ENCODE assay signal across 11 cellular contexts in genomic region chr9:120412425-120412951, GRCh38.
DNase-seq lines count a peak whose midpoint lies in the region; ATAC-seq and TF ChIP-seq lines count a peak whose summit lies in the region.
"Had no signal": no experiment of that assay in that cellular context is flagged by ENCODE, and none has a peak within 500 bp of the region (broad histone marks: within the 10 kb centered on the region; RNA-seq: fewer than 3 reads in every experiment).

No MANE protein-coding gene starts in this region.

- POLR2A ChIA-PET in activated CD4-positive, alpha-beta T cell treated with anti-CD3 and anti-CD28 coated beads, Interleukin-2, amount 10 ng/mL, durations not matched to agents 7 days and 5 days (lab: Charles Lee): no interaction called here

- ATAC-seq in stimulated activated effector memory CD8-positive, alpha-beta T cell treated with anti-CD3 and anti-CD28 coated beads, Interleukin-12 subunit alpha, Interleukin-12 subunit beta, amount 100 ng/mL, for 72 hours: no peak
- ATAC-seq in GM18498 (IDR thresholded peaks at IDR 0.05; ENCODE audit: unreplicated experiment) (no peak), HG03139 (IDR thresholded peaks at IDR 0.05; ENCODE audit: unreplicated experiment) (no peak)

- no peaks in the 10 kb centered on the region for H3K4me1 Mint-ChIP-seq in activated CD4-positive, alpha-beta T cell treated with anti-CD3 and anti-CD28 coated beads, Interleukin-2, amount 10 ng/mL, durations not matched to agents 7 days and 5 days
- H3K4me1 Mint-ChIP-seq in stimulated activated effector memory CD8-positive, alpha-beta T cell treated with anti-CD3 and anti-CD28 coated beads, Interleukin-12 subunit alpha, Interleukin-12 subunit beta, amount 100 ng/mL, for 72 hours: no peaks in the 10 kb centered on the region
- H3K4me1 Mint-ChIP-seq: B cell had no signal

- WGBS in iPS DF 6.9 (ENCODE audit: insufficient coverage, insufficient read length): no CpG with 5 or more reads among the region's 4 CpGs

- H3K4me3 Mint-ChIP-seq in activated CD4-positive, alpha-beta T cell treated with anti-CD3 and anti-CD28 coated beads, Interleukin-2, amount 10 ng/mL, durations not matched to agents 7 days and 5 days: no peak overlapping the region
- H3K4me3 Mint-ChIP-seq in stimulated activated effector memory CD8-positive, alpha-beta T cell treated with anti-CD3 and anti-CD28 coated beads, Interleukin-12 subunit alpha, Interleukin-12 subunit beta, amount 100 ng/mL, for 72 hours: no peak overlapping the region
- H3K4me3 Mint-ChIP-seq: B cell had no signal

- H3K27ac Mint-ChIP-seq in activated CD4-positive, alpha-beta T cell treated with anti-CD3 and anti-CD28 coated beads, Interleukin-2, amount 10 ng/mL, durations not matched to agents 7 days and 5 days: peak overlapping the region; percentile 12
- peak overlapping the region; percentile 24 for H3K27ac Mint-ChIP-seq in stimulated activated effector memory CD8-positive, alpha-beta T cell treated with anti-CD3 and anti-CD28 coated beads, Interleukin-12 subunit alpha, Interleukin-12 subunit beta, amount 100 ng/mL, for 72 hours
- H3K27ac Mint-ChIP-seq: B cell had no signal

- H3K36me3 Mint-ChIP-seq in activated CD4-positive, alpha-beta T cell treated with anti-CD3 and anti-CD28 coated beads, Interleukin-2, amount 10 ng/mL, durations not matched to agents 7 days and 5 days (ENCODE audit: low read depth): peaks cover 31% of the 10 kb centered on the region
- H3K36me3 Mint-ChIP-seq in stimulated activated effector memory CD8-positive, alpha-beta T cell treated with anti-CD3 and anti-CD28 coated beads, Interleukin-12 subunit alpha, Interleukin-12 subunit beta, amount 100 ng/mL, for 72 hours: peaks cover 62% of the 10 kb centered on the region

- H3K9me3 Mint-ChIP-seq in activated CD4-positive, alpha-beta T cell treated with anti-CD3 and anti-CD28 coated beads, Interleukin-2, amount 10 ng/mL, durations not matched to agents 7 days and 5 days: no peaks in the 10 kb centered on the region
- no peaks in the 10 kb centered on the region for H3K9me3 Mint-ChIP-seq in stimulated activated effector memory CD8-positive, alpha-beta T cell treated with anti-CD3 and anti-CD28 coated beads, Interleukin-12 subunit alpha, Interleukin-12 subunit beta, amount 100 ng/mL, for 72 hours

- peaks cover 6% of the 10 kb centered on the region for H3K36me3 ChIP-seq in iPS DF 6.9 (ENCODE audit: control insufficient read depth, insufficient read depth, low read length)
- H3K36me3 ChIP-seq: uterus had no signal

- CTCF ChIA-PET in activated CD4-positive, alpha-beta T cell treated with anti-CD3 and anti-CD28 coated beads, Interleukin-2, amount 10 ng/mL, durations not matched to agents 7 days and 5 days (lab: Charles Lee): interaction anchor here (0.8 kb wide), 1 partner anchor 9 kb away, joined by 3 read pairs; no protein-coding TSS in a partner anchor

- H3K4me3 ChIP-seq in cardiac fibroblast (replicated peaks in 1 of 2; ENCODE audit: low read depth in 2 of 2, low read length in 2 of 2): no peak overlapping the region
- H3K4me3 ChIP-seq in iPS DF 6.9 (ENCODE audit: low read length): no peak overlapping the region
- H3K4me3 ChIP-seq: uterus had no signal

- H3K27ac ChIP-seq in iPS DF 6.9 (ENCODE audit: low read length): peak overlapping the region; percentile 36
- H3K27ac ChIP-seq: uterus had no signal

- no peak for DNase-seq in activated CD4-positive, alpha-beta T cell treated with anti-CD3 and anti-CD28 coated beads, Interleukin-2, amount 10 ng/mL, durations not matched to agents 7 days and 5 days
- no peak for DNase-seq in activated CD4-positive, alpha-beta T cell treated with anti-CD3 and anti-CD28 coated beads, Interleukin-2, amount 50 U/mL, for 4 hours
- DNase-seq in cardiac fibroblast (ENCODE audit: low read depth in 2 of 2): peak; percentile 34 to 82
- no peak for DNase-seq in iPS DF 6.9 (ENCODE audit: low read depth, low spot score)
- DNase-seq in stimulated activated effector memory CD8-positive, alpha-beta T cell treated with anti-CD3 and anti-CD28 coated beads, Interleukin-12 subunit alpha, Interleukin-12 subunit beta, amount 100 ng/mL, for 72 hours (ENCODE audit: low spot score in 2 of 2): no peak
- DNase-seq in retina: no peak
- DNase-seq: stimulated activated CD4-positive, alpha-beta T cell treated with anti-CD3 and anti-CD28 coated beads, Interleukin-4, amount 100 ng/mL, for 1 hour; uterus had no signal

- TF ChIP-seq CTCF in cardiac fibroblast (IDR thresholded peaks at IDR 0.05; ENCODE audit: low read depth, low read length): no peak

- peaks cover 4% of the 10 kb centered on the region; the same call in 1 of the 2 replicates for H3K4me1 ChIP-seq in iPS DF 6.9 (ENCODE audit: control insufficient read depth, insufficient read depth, low read length)
- H3K4me1 ChIP-seq: uterus had no signal

- no peaks in the 10 kb centered on the region for H3K9me3 ChIP-seq in iPS DF 6.9 (ENCODE audit: control insufficient read depth, insufficient read depth, low read length)
- H3K9me3 ChIP-seq: uterus had no signal

- no peaks in the 10 kb centered on the region for H3K27me3 ChIP-seq in iPS DF 6.9 (ENCODE audit: control insufficient read depth, insufficient read depth, low read length)
- H3K27me3 ChIP-seq: uterus had no signal

- H3K27me3 Mint-ChIP-seq in activated CD4-positive, alpha-beta T cell treated with anti-CD3 and anti-CD28 coated beads, Interleukin-2, amount 10 ng/mL, durations not matched to agents 7 days and 5 days: no peaks in the 10 kb centered on the region
- H3K27me3 Mint-ChIP-seq: B cell had no signal

Comparison
In these comparisons a context has a peak if more than half of its experiments do, and no peak if none do; other contexts are left out.
1. DNase-seq: peak in cardiac fibroblast (2 of 2); none in activated CD4-positive, alpha-beta T cell treated with anti-CD3 and anti-CD28 coated beads, Interleukin-2, amount 10 ng/mL, durations not matched to agents 7 days and 5 days (single experiment), activated CD4-positive, alpha-beta T cell treated with anti-CD3 and anti-CD28 coated beads, Interleukin-2, amount 50 U/mL, for 4 hours (0 of 2), iPS DF 6.9 (single experiment), stimulated activated effector memory CD8-positive, alpha-beta T cell treated with anti-CD3 and anti-CD28 coated beads, Interleukin-12 subunit alpha, Interleukin-12 subunit beta, amount 100 ng/mL, for 72 hours (0 of 2) and retina (single experiment).